25 cellular contexts compared by ENCODE assay signal in genomic region chr5:134582941-134583340, GRCh38.
"Had no signal": no experiment of that assay in that cellular context is flagged by ENCODE, and none has a peak within 500 bp of the region (broad histone marks: within the 10 kb centered on the region; RNA-seq: fewer than 3 reads in every experiment).

No MANE protein-coding gene starts in this region.

- H3K27me3 Mint-ChIP-seq: activated B cell treated with CpG ODN at 0.5 μM for 24 hours; activated CD8-positive, alpha-beta T cell treated with anti-CD3 and anti-CD28 coated beads for 36 hours; activated naive CD4-positive, alpha-beta T cell treated with anti-CD3 and anti-CD28 coated beads, Interleukin-2, amount 10 ng/mL, durations not matched to agents 7 days and 5 days; naive thymus-derived CD8-positive, alpha-beta T cell; T-cell had no signal

- H3K4me1 ChIP-seq: foreskin keratinocyte, pancreas had no signal

- ATAC-seq: activated CD8-positive, alpha-beta T cell treated with anti-CD3 and anti-CD28 coated beads for 36 hours; foreskin keratinocyte; heart left ventricle; naive thymus-derived CD8-positive, alpha-beta T cell; pancreas; psoas muscle; T-cell had no signal

- H3K4me3 ChIP-seq: esophagus muscularis mucosa, heart left ventricle, pancreas, psoas muscle, right atrium auricular region, tibial nerve had no signal

- H3K27ac ChIP-seq: foreskin keratinocyte, heart left ventricle, pancreas, psoas muscle, right atrium auricular region, tibial nerve had no signal

- H3K27me3 ChIP-seq: esophagus muscularis mucosa, foreskin keratinocyte, heart left ventricle, pancreas, right atrium auricular region, tibial nerve had no signal

- H3K27ac Mint-ChIP-seq: activated B cell treated with CpG ODN at 0.5 μM for 24 hours; activated naive CD4-positive, alpha-beta T cell treated with anti-CD3 and anti-CD28 coated beads, Interleukin-2, amount 10 ng/mL, durations not matched to agents 7 days and 5 days; T-helper 2 cell treated with Interferon-gamma antibody and Interleukin-4, amounts not matched to agents 5 μg/mL and 100 μg/mL, for 36 hours had no signal

- H3K9me3 ChIP-seq: esophagus muscularis mucosa, heart left ventricle, pancreas, psoas muscle, right atrium auricular region, tibial nerve had no signal

- H3K4me3 Mint-ChIP-seq: activated B cell treated with CpG ODN at 0.5 μM for 24 hours; activated CD8-positive, alpha-beta T cell treated with anti-CD3 and anti-CD28 coated beads for 36 hours; activated naive CD4-positive, alpha-beta T cell treated with anti-CD3 and anti-CD28 coated beads, Interleukin-2, amount 10 ng/mL, durations not matched to agents 7 days and 5 days; immature natural killer cell; naive thymus-derived CD8-positive, alpha-beta T cell; neural crest cell; T-cell; T-helper 2 cell treated with Interferon-gamma antibody and Interleukin-4, amounts not matched to agents 5 μg/mL and 100 μg/mL, for 36 hours had no signal

- DNase-seq: activated B cell treated with CpG ODN at 0.5 μM for 24 hours; activated CD4-positive, alpha-beta T cell treated with anti-CD3 and anti-CD28 coated beads, Interleukin-2, amount 50 U/mL, for 1 hour; activated CD8-positive, alpha-beta T cell treated with anti-CD3 and anti-CD28 coated beads for 36 hours; activated gamma-delta T cell; activated naive CD4-positive, alpha-beta T cell treated with anti-CD3 and anti-CD28 coated beads, Interleukin-2, amount 10 ng/mL, durations not matched to agents 7 days and 5 days; activated T-cell treated with anti-CD3 and anti-CD28 coated beads, Interleukin-2, amount 50 U/mL, for 48 hours; amygdala; central memory CD4-positive, alpha-beta T cell; dermis blood vessel endothelial cell; effector CD4-positive, alpha-beta T cell; foreskin keratinocyte; hypothalamus; immature natural killer cell; naive thymus-derived CD8-positive, alpha-beta T cell; nucleus accumbens; stimulated activated CD4-positive, alpha-beta T cell treated with anti-CD3 and anti-CD28 coated beads, Interleukin-2, amount 100 ng/mL, for 48 hours; T-cell had no signal

- H3K9me3 Mint-ChIP-seq: activated B cell treated with CpG ODN at 0.5 μM for 24 hours; activated CD8-positive, alpha-beta T cell treated with anti-CD3 and anti-CD28 coated beads for 36 hours; activated naive CD4-positive, alpha-beta T cell treated with anti-CD3 and anti-CD28 coated beads, Interleukin-2, amount 10 ng/mL, durations not matched to agents 7 days and 5 days; immature natural killer cell; naive thymus-derived CD8-positive, alpha-beta T cell; neural crest cell; T-cell; T-helper 2 cell treated with Interferon-gamma antibody and Interleukin-4, amounts not matched to agents 5 μg/mL and 100 μg/mL, for 36 hours had no signal
